Comparison of ENCODE assay signal across 1 cellular context in the genomic region with DNA sequence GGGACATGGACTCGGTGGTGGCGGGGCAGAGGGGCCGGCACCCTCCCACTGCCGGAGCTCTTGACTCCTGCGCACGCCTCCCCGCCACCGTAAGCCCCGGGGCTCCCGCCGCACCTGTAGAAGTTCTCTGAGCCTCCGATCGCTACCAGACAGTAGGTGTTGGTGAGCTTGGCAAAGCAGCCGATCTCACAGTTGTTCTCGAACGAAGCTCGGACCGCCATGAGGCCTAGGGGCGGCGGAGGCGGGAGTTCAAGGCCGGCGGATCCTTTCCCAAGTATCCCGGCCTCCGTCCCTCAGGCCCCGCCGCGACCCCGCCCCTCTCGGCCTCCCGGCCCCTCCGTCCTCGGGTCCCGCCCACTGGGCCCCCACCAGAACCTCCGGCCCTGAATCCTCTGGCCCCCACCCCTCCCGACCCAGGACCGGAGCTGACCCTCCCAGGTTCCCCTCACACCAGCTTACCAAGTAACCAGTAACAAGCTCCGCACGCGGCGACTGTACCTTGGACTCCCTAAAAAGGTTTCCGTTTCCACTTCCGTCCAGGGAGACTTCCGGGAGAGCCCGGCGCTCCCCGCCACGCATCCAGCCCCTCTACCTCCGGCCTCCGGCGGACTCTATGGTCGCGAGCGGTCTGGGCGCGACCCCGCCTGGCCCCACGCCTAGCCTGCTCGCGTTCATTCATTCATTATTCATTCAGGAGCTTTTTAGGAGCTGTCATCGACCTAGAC.
TF ChIP-seq lines count a peak whose summit lies in the region.

A gene (minus strand): TSS at position 506 of the 725 bp plus-strand sequence. CDS start 285 bp downstream, at position 221.

TF ChIP-seq in GM12878, 131 proteins besides CTCF, POLR2A, EP300 and RAD21 (continued from another document and continues in another):
- TF ChIP-seq CHD4 (IDR thresholded peaks at IDR 0.05) (no peak), ZSCAN29 (IDR thresholded peaks at IDR 0.05) (0 out of 2 replicates have a peak, but pooled peaks have one; percentile 13), BHLHE40 (IDR thresholded peaks at IDR 0.05; ENCODE audit: borderline replicate concordance in 1 of 2, low read depth in 2 of 2, low read length in 1 of 2) (peak; percentile 82), CBX3 (IDR thresholded peaks at IDR 0.05; ENCODE audit: borderline replicate concordance, low read depth) (no peak), POLR2AphosphoS2 (IDR thresholded peaks at IDR 0.05; ENCODE audit: low read depth, low read length) (0 out of 2 replicates have a peak, but pooled peaks have one; percentile 60), ATF7 (IDR thresholded peaks at IDR 0.05; ENCODE audit: low read depth) (no peak), CHD2 (IDR thresholded peaks at IDR 0.05; ENCODE audit: borderline replicate concordance, low read depth, low read length) (0 out of 2 replicates have a peak, but pooled peaks have one; percentile 13), ETV6 (conservative IDR thresholded peaks at IDR 0.05 in 1 of 2, IDR thresholded peaks at IDR 0.05 in 1 of 2; ENCODE audit: borderline replicate concordance in 1 of 2, low read depth in 1 of 2) (peak; percentile 86 to 91; a peak in 2 of 4 replicates), EED (IDR thresholded peaks at IDR 0.05; ENCODE audit: low read depth) (no peak), MXI1 (IDR thresholded peaks at IDR 0.05; ENCODE audit: low read depth, low read length) (peak; percentile 84), CBX5 (IDR thresholded peaks at IDR 0.05; ENCODE audit: low read depth) (no peak), IKZF1 (conservative IDR thresholded peaks at IDR 0.05) (peak; percentile 77), NFXL1 (IDR thresholded peaks at IDR 0.05; ENCODE audit: borderline replicate concordance) (no peak), CBFB (IDR thresholded peaks at IDR 0.05; ENCODE audit: low read depth) (peak; percentile 67; the same call in 1 of the 2 replicates), GATAD2B (conservative IDR thresholded peaks at IDR 0.05; ENCODE audit: low read depth) (peak; percentile 24; the same call in 1 of the 2 replicates), SRF (IDR thresholded peaks at IDR 0.05; ENCODE audit: low read depth in 2 of 2, low read length in 2 of 2) (peak; percentile 93 to 98), CREM (IDR thresholded peaks at IDR 0.05; ENCODE audit: low read depth) (0 out of 2 replicates have a peak, but pooled peaks have one; percentile 22), BRCA1 (IDR thresholded peaks at IDR 0.05; ENCODE audit: low read depth, low read length) (no peak), MYC (IDR thresholded peaks at IDR 0.05; ENCODE audit: insufficient read depth, insufficient read length, insufficient replicate concordance, low read length, severe bottlenecking) (peak; percentile 30), RUNX3 (IDR thresholded peaks at IDR 0.05; ENCODE audit: low read length) (peak; percentile 52), PAX5 (IDR thresholded peaks at IDR 0.05; ENCODE audit: borderline replicate concordance, low read depth, low read length) (0 out of 2 replicates have a peak, but pooled peaks have one; percentile 10), DPF2 (IDR thresholded peaks at IDR 0.05) (0 out of 2 replicates have a peak, but pooled peaks have one; percentile 38), TCF7 (IDR thresholded peaks at IDR 0.05; ENCODE audit: borderline replicate concordance) (no peak), ZNF207 (IDR thresholded peaks at IDR 0.05; ENCODE audit: borderline replicate concordance) (no peak), GABPA (IDR thresholded peaks at IDR 0.05; ENCODE audit: low read depth) (peak; percentile 92), ZNF622 (IDR thresholded peaks at IDR 0.05) (no peak), SIN3A (IDR thresholded peaks at IDR 0.05; ENCODE audit: low read depth, low read length) (peak; percentile 60; the same call in 1 of the 2 replicates), LARP7 (IDR thresholded peaks at IDR 0.05) (peak; percentile 51), NR2C1 (IDR thresholded peaks at IDR 0.05) (peak; percentile 68), IRF4 (IDR thresholded peaks at IDR 0.05; ENCODE audit: low read depth, low read length) (no peak), FOXM1 (IDR thresholded peaks at IDR 0.05; ENCODE audit: low read depth, low read length) (no peak), SMC3 (IDR thresholded peaks at IDR 0.05; ENCODE audit: borderline replicate concordance, low read length) (no peak), SREBF2 (IDR thresholded peaks at IDR 0.05; ENCODE audit: low read length) (no peak), ZBED1 (IDR thresholded peaks at IDR 0.05; ENCODE audit: borderline replicate concordance) (no peak), RB1 (IDR thresholded peaks at IDR 0.05; ENCODE audit: borderline replicate concordance) (0 out of 2 replicates have a peak, but pooled peaks have one; percentile 37), RAD51 (IDR thresholded peaks at IDR 0.05) (no peak), MTA3 (IDR thresholded peaks at IDR 0.05; ENCODE audit: borderline replicate concordance, low read length) (no peak), KDM1A (IDR thresholded peaks at IDR 0.05; ENCODE audit: borderline replicate concordance) (no peak), NR2F1 (conservative IDR thresholded peaks at IDR 0.05) (peak; percentile 56), EZH2 (IDR thresholded peaks at IDR 0.05; ENCODE audit: borderline replicate concordance, control insufficient read depth, low read depth, low read length) (no peak), MEF2A (IDR thresholded peaks at IDR 0.05; ENCODE audit: insufficient read depth, low read depth, low read length) (0 out of 2 replicates have a peak, but pooled peaks have one; percentile 32), JUND (IDR thresholded peaks at IDR 0.05; ENCODE audit: low read depth, low read length) (no peak), SMAD5 (IDR thresholded peaks at IDR 0.05; ENCODE audit: low read depth) (peak; percentile 64; the same call in 1 of the 2 replicates), HDGF (IDR thresholded peaks at IDR 0.05) (no peak), CHD1 (IDR thresholded peaks at IDR 0.05; ENCODE audit: low read depth, low read length) (no peak), WRNIP1 (IDR thresholded peaks at IDR 0.05; ENCODE audit: borderline replicate concordance, low read depth, low read length) (0 out of 2 replicates have a peak, but pooled peaks have one; percentile 6), EGR1 (IDR thresholded peaks at IDR 0.05; ENCODE audit: borderline replicate concordance in 1 of 2, low read depth in 2 of 2, low read length in 2 of 2) (peak in 1 of 2 experiments; percentile 79; a peak in 2 of 3 replicates), TARDBP (IDR thresholded peaks at IDR 0.05; ENCODE audit: borderline replicate concordance) (peak; percentile 61; the same call in 1 of the 2 replicates)
- TF ChIP-seq, protein P1, sequence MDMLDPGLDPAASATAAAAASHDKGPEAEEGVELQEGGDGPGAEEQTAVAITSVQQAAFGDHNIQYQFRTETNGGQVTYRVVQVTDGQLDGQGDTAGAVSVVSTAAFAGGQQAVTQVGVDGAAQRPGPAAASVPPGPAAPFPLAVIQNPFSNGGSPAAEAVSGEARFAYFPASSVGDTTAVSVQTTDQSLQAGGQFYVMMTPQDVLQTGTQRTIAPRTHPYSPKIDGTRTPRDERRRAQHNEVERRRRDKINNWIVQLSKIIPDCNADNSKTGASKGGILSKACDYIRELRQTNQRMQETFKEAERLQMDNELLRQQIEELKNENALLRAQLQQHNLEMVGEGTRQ (IDR thresholded peaks at IDR 0.05; ENCODE audit: borderline replicate concordance, low read depth, low read length), result no peak
- TF ChIP-seq, protein P2, sequence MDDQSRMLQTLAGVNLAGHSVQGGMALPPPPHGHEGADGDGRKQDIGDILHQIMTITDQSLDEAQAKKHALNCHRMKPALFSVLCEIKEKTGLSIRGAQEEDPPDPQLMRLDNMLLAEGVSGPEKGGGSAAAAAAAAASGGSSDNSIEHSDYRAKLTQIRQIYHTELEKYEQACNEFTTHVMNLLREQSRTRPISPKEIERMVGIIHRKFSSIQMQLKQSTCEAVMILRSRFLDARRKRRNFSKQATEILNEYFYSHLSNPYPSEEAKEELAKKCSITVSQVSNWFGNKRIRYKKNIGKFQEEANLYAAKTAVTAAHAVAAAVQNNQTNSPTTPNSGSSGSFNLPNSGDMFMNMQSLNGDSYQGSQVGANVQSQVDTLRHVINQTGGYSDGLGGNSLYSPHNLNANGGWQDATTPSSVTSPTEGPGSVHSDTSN (IDR thresholded peaks at IDR 0.05; ENCODE audit: insufficient replicate concordance, low read depth, low read length), result no peak
- TF ChIP-seq, protein P3, sequence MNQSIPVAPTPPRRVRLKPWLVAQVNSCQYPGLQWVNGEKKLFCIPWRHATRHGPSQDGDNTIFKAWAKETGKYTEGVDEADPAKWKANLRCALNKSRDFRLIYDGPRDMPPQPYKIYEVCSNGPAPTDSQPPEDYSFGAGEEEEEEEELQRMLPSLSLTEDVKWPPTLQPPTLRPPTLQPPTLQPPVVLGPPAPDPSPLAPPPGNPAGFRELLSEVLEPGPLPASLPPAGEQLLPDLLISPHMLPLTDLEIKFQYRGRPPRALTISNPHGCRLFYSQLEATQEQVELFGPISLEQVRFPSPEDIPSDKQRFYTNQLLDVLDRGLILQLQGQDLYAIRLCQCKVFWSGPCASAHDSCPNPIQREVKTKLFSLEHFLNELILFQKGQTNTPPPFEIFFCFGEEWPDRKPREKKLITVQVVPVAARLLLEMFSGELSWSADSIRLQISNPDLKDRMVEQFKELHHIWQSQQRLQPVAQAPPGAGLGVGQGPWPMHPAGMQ (IDR thresholded peaks at IDR 0.05; ENCODE audit: borderline replicate concordance), result no peak
- TF ChIP-seq, protein P4, sequence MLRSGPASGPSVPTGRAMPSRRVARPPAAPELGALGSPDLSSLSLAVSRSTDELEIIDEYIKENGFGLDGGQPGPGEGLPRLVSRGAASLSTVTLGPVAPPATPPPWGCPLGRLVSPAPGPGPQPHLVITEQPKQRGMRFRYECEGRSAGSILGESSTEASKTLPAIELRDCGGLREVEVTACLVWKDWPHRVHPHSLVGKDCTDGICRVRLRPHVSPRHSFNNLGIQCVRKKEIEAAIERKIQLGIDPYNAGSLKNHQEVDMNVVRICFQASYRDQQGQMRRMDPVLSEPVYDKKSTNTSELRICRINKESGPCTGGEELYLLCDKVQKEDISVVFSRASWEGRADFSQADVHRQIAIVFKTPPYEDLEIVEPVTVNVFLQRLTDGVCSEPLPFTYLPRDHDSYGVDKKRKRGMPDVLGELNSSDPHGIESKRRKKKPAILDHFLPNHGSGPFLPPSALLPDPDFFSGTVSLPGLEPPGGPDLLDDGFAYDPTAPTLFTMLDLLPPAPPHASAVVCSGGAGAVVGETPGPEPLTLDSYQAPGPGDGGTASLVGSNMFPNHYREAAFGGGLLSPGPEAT (IDR thresholded peaks at IDR 0.05; ENCODE audit: low read depth), result peak; percentile 44; the same call in 1 of the 2 replicates
- TF ChIP-seq, protein P5, sequence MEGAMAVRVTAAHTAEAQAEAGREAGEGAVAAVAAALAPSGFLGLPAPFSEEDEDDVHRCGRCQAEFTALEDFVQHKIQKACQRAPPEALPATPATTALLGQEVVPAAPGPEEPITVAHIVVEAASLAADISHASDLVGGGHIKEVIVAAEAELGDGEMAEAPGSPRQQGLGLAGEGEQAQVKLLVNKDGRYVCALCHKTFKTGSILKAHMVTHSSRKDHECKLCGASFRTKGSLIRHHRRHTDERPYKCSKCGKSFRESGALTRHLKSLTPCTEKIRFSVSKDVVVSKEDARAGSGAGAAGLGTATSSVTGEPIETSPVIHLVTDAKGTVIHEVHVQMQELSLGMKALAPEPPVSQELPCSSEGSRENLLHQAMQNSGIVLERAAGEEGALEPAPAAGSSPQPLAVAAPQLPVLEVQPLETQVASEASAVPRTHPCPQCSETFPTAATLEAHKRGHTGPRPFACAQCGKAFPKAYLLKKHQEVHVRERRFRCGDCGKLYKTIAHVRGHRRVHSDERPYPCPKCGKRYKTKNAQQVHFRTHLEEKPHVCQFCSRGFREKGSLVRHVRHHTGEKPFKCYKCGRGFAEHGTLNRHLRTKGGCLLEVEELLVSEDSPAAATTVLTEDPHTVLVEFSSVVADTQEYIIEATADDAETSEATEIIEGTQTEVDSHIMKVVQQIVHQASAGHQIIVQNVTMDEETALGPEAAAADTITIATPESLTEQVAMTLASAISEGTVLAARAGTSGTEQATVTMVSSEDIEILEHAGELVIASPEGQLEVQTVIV (IDR thresholded peaks at IDR 0.05; ENCODE audit: borderline replicate concordance, partially characterized antibody), result no peak
- TF ChIP-seq, protein P6, sequence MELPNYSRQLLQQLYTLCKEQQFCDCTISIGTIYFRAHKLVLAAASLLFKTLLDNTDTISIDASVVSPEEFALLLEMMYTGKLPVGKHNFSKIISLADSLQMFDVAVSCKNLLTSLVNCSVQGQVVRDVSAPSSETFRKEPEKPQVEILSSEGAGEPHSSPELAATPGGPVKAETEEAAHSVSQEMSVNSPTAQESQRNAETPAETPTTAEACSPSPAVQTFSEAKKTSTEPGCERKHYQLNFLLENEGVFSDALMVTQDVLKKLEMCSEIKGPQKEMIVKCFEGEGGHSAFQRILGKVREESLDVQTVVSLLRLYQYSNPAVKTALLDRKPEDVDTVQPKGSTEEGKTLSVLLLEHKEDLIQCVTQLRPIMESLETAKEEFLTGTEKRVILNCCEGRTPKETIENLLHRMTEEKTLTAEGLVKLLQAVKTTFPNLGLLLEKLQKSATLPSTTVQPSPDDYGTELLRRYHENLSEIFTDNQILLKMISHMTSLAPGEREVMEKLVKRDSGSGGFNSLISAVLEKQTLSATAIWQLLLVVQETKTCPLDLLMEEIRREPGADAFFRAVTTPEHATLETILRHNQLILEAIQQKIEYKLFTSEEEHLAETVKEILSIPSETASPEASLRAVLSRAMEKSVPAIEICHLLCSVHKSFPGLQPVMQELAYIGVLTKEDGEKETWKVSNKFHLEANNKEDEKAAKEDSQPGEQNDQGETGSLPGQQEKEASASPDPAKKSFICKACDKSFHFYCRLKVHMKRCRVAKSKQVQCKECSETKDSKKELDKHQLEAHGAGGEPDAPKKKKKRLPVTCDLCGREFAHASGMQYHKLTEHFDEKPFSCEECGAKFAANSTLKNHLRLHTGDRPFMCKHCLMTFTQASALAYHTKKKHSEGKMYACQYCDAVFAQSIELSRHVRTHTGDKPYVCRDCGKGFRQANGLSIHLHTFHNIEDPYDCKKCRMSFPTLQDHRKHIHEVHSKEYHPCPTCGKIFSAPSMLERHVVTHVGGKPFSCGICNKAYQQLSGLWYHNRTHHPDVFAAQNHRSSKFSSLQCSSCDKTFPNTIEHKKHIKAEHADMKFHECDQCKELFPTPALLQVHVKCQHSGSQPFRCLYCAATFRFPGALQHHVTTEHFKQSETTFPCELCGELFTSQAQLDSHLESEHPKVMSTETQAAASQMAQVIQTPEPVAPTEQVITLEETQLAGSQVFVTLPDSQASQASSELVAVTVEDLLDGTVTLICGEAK (IDR thresholded peaks at IDR 0.05; ENCODE audit: borderline replicate concordance), result peak; percentile 91
- TF ChIP-seq, protein P7, sequence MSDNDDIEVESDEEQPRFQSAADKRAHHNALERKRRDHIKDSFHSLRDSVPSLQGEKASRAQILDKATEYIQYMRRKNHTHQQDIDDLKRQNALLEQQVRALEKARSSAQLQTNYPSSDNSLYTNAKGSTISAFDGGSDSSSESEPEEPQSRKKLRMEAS (IDR thresholded peaks at IDR 0.05; ENCODE audit: low read depth, low read length), result peak; percentile 57; the same call in 1 of the 2 replicates
